1 cellular context compared by ENCODE assay signal in the genomic region with DNA sequence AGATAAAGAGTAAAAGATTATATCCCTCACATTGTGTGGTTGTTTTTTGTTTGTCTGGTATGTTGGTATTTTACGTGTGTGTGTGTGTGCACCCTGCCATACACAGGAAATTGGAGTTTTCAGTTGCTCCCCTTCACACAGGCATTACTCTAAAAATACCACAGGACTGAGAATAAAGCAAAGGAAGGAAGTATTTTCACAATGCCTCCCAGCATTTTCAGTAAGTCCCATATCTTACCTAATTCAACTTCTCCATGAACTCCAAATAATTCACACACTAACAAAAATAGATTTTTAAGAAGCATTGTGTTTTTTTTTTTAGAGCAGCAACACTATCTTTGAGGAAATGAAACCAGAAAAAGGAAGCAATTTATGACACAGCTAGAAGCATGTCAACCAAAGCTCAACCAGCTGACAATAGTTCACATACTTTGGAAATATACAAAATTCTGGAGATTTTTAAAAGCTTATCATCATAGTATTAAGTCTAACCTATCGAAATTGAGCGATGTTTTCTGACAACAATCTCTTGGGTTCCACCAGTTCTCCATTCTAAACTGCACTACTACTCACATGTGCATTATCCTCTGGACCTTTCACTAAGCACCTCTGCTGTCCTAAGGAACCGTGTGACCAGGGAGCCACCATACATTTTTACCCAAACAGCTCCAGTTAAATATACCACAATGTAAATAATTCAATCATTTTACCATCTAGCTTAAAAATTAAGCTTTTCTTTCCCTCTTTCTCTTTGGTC.
TF ChIP-seq lines count a peak whose summit lies in the region.

No MANE protein-coding gene starts in this region.

TF ChIP-seq in GM12878, 131 proteins besides CTCF, POLR2A, EP300 and RAD21 (continues in another document):
- TF ChIP-seq, protein P1, sequence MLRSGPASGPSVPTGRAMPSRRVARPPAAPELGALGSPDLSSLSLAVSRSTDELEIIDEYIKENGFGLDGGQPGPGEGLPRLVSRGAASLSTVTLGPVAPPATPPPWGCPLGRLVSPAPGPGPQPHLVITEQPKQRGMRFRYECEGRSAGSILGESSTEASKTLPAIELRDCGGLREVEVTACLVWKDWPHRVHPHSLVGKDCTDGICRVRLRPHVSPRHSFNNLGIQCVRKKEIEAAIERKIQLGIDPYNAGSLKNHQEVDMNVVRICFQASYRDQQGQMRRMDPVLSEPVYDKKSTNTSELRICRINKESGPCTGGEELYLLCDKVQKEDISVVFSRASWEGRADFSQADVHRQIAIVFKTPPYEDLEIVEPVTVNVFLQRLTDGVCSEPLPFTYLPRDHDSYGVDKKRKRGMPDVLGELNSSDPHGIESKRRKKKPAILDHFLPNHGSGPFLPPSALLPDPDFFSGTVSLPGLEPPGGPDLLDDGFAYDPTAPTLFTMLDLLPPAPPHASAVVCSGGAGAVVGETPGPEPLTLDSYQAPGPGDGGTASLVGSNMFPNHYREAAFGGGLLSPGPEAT (IDR thresholded peaks at IDR 0.05; ENCODE audit: low read depth) = peak; percentile 16; the same call in 1 of the 2 replicates
- no peak for TF ChIP-seq TCF3 (IDR thresholded peaks at IDR 0.05; ENCODE audit: borderline replicate concordance, insufficient read depth, low read depth, low read length)
- peak in 1 of 2 experiments; percentile 97; a peak in 2 of 4 replicates for TF ChIP-seq ETV6 (conservative IDR thresholded peaks at IDR 0.05 in 1 of 2, IDR thresholded peaks at IDR 0.05 in 1 of 2; ENCODE audit: borderline replicate concordance in 1 of 2, low read depth in 1 of 2)
- TF ChIP-seq NRF1 (conservative IDR thresholded peaks at IDR 0.05; ENCODE audit: low read depth, low read length) = no peak
- no peak for TF ChIP-seq SREBF1 (IDR thresholded peaks at IDR 0.05; ENCODE audit: low read length)
- TF ChIP-seq ZNF217 (IDR thresholded peaks at IDR 0.05) = 0 out of 2 replicates have a peak, but pooled peaks have one; percentile 43
- no peak for TF ChIP-seq YBX1 (IDR thresholded peaks at IDR 0.05)
- no peak for TF ChIP-seq MYC (IDR thresholded peaks at IDR 0.05; ENCODE audit: insufficient read depth, insufficient read length, insufficient replicate concordance, low read length, severe bottlenecking)
- TF ChIP-seq TARDBP (IDR thresholded peaks at IDR 0.05; ENCODE audit: borderline replicate concordance) = no peak
- peak; percentile 78 for TF ChIP-seq MEF2A (IDR thresholded peaks at IDR 0.05; ENCODE audit: insufficient read depth, low read depth, low read length)
- TF ChIP-seq RB1 (IDR thresholded peaks at IDR 0.05; ENCODE audit: borderline replicate concordance) = no peak
- 0 out of 2 replicates have a peak, but pooled peaks have one; percentile 75 for TF ChIP-seq CHD1 (IDR thresholded peaks at IDR 0.05; ENCODE audit: low read depth, low read length)
- TF ChIP-seq, protein P2, sequence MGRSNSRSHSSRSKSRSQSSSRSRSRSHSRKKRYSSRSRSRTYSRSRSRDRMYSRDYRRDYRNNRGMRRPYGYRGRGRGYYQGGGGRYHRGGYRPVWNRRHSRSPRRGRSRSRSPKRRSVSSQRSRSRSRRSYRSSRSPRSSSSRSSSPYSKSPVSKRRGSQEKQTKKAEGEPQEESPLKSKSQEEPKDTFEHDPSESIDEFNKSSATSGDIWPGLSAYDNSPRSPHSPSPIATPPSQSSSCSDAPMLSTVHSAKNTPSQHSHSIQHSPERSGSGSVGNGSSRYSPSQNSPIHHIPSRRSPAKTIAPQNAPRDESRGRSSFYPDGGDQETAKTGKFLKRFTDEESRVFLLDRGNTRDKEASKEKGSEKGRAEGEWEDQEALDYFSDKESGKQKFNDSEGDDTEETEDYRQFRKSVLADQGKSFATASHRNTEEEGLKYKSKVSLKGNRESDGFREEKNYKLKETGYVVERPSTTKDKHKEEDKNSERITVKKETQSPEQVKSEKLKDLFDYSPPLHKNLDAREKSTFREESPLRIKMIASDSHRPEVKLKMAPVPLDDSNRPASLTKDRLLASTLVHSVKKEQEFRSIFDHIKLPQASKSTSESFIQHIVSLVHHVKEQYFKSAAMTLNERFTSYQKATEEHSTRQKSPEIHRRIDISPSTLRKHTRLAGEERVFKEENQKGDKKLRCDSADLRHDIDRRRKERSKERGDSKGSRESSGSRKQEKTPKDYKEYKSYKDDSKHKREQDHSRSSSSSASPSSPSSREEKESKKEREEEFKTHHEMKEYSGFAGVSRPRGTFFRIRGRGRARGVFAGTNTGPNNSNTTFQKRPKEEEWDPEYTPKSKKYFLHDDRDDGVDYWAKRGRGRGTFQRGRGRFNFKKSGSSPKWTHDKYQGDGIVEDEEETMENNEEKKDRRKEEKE (IDR thresholded peaks at IDR 0.05) = no peak; the same call in 1 of the 2 replicates
- TF ChIP-seq, protein P3, sequence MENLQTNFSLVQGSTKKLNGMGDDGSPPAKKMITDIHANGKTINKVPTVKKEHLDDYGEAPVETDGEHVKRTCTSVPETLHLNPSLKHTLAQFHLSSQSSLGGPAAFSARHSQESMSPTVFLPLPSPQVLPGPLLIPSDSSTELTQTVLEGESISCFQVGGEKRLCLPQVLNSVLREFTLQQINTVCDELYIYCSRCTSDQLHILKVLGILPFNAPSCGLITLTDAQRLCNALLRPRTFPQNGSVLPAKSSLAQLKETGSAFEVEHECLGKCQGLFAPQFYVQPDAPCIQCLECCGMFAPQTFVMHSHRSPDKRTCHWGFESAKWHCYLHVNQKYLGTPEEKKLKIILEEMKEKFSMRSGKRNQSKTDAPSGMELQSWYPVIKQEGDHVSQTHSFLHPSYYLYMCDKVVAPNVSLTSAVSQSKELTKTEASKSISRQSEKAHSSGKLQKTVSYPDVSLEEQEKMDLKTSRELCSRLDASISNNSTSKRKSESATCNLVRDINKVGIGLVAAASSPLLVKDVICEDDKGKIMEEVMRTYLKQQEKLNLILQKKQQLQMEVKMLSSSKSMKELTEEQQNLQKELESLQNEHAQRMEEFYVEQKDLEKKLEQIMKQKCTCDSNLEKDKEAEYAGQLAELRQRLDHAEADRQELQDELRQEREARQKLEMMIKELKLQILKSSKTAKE (IDR thresholded peaks at IDR 0.05; ENCODE audit: low read depth, poor library complexity, severe bottlenecking) = peak; percentile 60
- no peak for TF ChIP-seq SREBF2 (IDR thresholded peaks at IDR 0.05; ENCODE audit: low read length)
- TF ChIP-seq, protein P4, sequence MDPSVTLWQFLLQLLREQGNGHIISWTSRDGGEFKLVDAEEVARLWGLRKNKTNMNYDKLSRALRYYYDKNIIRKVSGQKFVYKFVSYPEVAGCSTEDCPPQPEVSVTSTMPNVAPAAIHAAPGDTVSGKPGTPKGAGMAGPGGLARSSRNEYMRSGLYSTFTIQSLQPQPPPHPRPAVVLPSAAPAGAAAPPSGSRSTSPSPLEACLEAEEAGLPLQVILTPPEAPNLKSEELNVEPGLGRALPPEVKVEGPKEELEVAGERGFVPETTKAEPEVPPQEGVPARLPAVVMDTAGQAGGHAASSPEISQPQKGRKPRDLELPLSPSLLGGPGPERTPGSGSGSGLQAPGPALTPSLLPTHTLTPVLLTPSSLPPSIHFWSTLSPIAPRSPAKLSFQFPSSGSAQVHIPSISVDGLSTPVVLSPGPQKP (IDR thresholded peaks at IDR 0.05; ENCODE audit: low read depth, low read length) = no peak
- TF ChIP-seq, protein P5, sequence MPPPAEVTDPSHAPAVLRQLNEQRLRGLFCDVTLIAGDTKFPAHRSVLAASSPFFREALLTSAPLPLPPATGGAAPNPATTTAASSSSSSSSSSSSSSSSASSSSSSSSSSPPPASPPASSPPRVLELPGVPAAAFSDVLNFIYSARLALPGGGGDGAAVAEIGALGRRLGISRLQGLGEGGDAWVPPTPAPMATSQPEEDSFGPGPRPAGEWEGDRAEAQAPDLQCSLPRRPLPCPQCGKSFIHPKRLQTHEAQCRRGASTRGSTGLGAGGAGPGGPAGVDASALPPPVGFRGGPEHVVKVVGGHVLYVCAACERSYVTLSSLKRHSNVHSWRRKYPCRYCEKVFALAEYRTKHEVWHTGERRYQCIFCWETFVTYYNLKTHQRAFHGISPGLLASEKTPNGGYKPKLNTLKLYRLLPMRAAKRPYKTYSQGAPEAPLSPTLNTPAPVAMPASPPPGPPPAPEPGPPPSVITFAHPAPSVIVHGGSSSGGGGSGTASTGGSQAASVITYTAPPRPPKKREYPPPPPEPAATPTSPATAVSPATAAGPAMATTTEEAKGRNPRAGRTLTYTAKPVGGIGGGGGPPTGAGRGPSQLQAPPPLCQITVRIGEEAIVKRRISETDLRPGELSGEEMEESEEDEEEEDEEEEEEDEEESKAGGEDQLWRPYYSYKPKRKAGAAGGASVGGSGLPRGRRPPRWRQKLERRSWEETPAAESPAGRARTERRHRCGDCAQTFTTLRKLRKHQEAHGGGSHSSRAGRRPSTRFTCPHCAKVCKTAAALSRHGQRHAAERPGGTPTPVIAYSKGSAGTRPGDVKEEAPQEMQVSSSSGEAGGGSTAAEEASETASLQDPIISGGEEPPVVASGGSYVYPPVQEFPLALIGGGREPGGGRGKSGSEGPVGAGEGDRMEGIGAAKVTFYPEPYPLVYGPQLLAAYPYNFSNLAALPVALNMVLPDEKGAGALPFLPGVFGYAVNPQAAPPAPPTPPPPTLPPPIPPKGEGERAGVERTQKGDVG (CRISPR knock-in tag; IDR thresholded peaks at IDR 0.05) = no peak
- TF ChIP-seq CBX3 (IDR thresholded peaks at IDR 0.05; ENCODE audit: borderline replicate concordance, low read depth) = no peak
- TF ChIP-seq ZNF24 (IDR thresholded peaks at IDR 0.05) = peak; percentile 31; the same call in 1 of the 2 replicates
- peak; percentile 68; the same call in 1 of the 2 replicates for TF ChIP-seq MTA3 (IDR thresholded peaks at IDR 0.05; ENCODE audit: borderline replicate concordance, low read length)
- peak; percentile 69 for TF ChIP-seq MEF2B (IDR thresholded peaks at IDR 0.05; ENCODE audit: partially characterized antibody, poor library complexity, severe bottlenecking)
- no peak for TF ChIP-seq EZH2 (IDR thresholded peaks at IDR 0.05; ENCODE audit: borderline replicate concordance, control insufficient read depth, low read depth, low read length)
- TF ChIP-seq ATF7 (IDR thresholded peaks at IDR 0.05; ENCODE audit: low read depth) = peak; percentile 40; the same call in 1 of the 2 replicates
- no peak for TF ChIP-seq NFYA (IDR thresholded peaks at IDR 0.05; ENCODE audit: borderline replicate concordance, low read depth, low read length)
- peak; percentile 62 to 65; a peak in 3 of 4 replicates for TF ChIP-seq IKZF2 (IDR thresholded peaks at IDR 0.05)
- 0 out of 2 replicates have a peak, but pooled peaks have one; percentile 60 for TF ChIP-seq GATAD2B (conservative IDR thresholded peaks at IDR 0.05; ENCODE audit: low read depth)
- TF ChIP-seq NR2C2 (IDR thresholded peaks at IDR 0.05; ENCODE audit: borderline replicate concordance, control insufficient read depth, insufficient read length, low read depth) = no peak
- TF ChIP-seq IKZF1 (conservative IDR thresholded peaks at IDR 0.05) = peak; percentile 80
- TF ChIP-seq TCF12 (IDR thresholded peaks at IDR 0.05; ENCODE audit: low read depth, low read length) = 0 out of 2 replicates have a peak, but pooled peaks have one; percentile 12
- TF ChIP-seq RUNX3 (IDR thresholded peaks at IDR 0.05; ENCODE audit: low read length) = peak; percentile 73
- TF ChIP-seq, protein P6, sequence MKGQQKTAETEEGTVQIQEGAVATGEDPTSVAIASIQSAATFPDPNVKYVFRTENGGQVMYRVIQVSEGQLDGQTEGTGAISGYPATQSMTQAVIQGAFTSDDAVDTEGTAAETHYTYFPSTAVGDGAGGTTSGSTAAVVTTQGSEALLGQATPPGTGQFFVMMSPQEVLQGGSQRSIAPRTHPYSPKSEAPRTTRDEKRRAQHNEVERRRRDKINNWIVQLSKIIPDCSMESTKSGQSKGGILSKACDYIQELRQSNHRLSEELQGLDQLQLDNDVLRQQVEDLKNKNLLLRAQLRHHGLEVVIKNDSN (IDR thresholded peaks at IDR 0.05; ENCODE audit: borderline replicate concordance, extremely low read length, insufficient read depth, low read depth, low read length) = no peak
- TF ChIP-seq SPI1 (IDR thresholded peaks at IDR 0.05; ENCODE audit: borderline replicate concordance, insufficient read depth, low read depth, low read length) = peak; percentile 93
- TF ChIP-seq IRF4 (IDR thresholded peaks at IDR 0.05; ENCODE audit: low read depth, low read length) = peak; percentile 29; the same call in 1 of the 2 replicates
- peak; percentile 23 for TF ChIP-seq SMAD1 (IDR thresholded peaks at IDR 0.05; ENCODE audit: low read depth, partially characterized antibody)
- no peak for TF ChIP-seq NR2C1 (IDR thresholded peaks at IDR 0.05)
- TF ChIP-seq CBFB (IDR thresholded peaks at IDR 0.05; ENCODE audit: low read depth) = no peak
- TF ChIP-seq TCF7 (IDR thresholded peaks at IDR 0.05; ENCODE audit: borderline replicate concordance) = no peak
- TF ChIP-seq HDGF (IDR thresholded peaks at IDR 0.05) = no peak
- TF ChIP-seq, protein P7, sequence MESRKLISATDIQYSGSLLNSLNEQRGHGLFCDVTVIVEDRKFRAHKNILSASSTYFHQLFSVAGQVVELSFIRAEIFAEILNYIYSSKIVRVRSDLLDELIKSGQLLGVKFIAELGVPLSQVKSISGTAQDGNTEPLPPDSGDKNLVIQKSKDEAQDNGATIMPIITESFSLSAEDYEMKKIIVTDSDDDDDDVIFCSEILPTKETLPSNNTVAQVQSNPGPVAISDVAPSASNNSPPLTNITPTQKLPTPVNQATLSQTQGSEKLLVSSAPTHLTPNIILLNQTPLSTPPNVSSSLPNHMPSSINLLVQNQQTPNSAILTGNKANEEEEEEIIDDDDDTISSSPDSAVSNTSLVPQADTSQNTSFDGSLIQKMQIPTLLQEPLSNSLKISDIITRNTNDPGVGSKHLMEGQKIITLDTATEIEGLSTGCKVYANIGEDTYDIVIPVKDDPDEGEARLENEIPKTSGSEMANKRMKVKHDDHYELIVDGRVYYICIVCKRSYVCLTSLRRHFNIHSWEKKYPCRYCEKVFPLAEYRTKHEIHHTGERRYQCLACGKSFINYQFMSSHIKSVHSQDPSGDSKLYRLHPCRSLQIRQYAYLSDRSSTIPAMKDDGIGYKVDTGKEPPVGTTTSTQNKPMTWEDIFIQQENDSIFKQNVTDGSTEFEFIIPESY (IDR thresholded peaks at IDR 0.05) = no peak
- peak; percentile 93 for TF ChIP-seq NFIC (IDR thresholded peaks at IDR 0.05; ENCODE audit: low read depth, low read length)
- no peak for TF ChIP-seq KLF5 (IDR thresholded peaks at IDR 0.05; ENCODE audit: partially characterized antibody)
- no peak for TF ChIP-seq KDM1A (IDR thresholded peaks at IDR 0.05; ENCODE audit: borderline replicate concordance)
- no peak for TF ChIP-seq ZZZ3 (IDR thresholded peaks at IDR 0.05; ENCODE audit: control insufficient read depth, insufficient read length, low read depth)
- no peak for TF ChIP-seq HDAC2 (IDR thresholded peaks at IDR 0.05)
- peak; percentile 74 for TF ChIP-seq DPF2 (IDR thresholded peaks at IDR 0.05)
